Comparison of ENCODE assay signal across 16 cellular contexts in genomic region chr17:62572488-62573469, GRCh38. TPM values are rescaled to one million over a fixed set of nuclear protein-coding genes. Genes with fewer than 3 reads are reported as not detected.
DNase-seq lines count a peak whose midpoint lies in the region; ATAC-seq and TF ChIP-seq lines count a peak whose summit lies in the region.
"Had no signal": no experiment of that assay in that cellular context is flagged by ENCODE, and none has a peak within 500 bp of the region (broad histone marks: within the 10 kb centered on the region; RNA-seq: fewer than 3 reads in every experiment).

No MANE protein-coding gene starts in this region.

- H3K27me3 Mint-ChIP-seq in activated CD4-positive, alpha-beta T cell treated with anti-CD3 and anti-CD28 coated beads for 36 hours, result no peaks in the 10 kb centered on the region
- H3K27me3 Mint-ChIP-seq in activated naive CD8-positive, alpha-beta T cell, result no peaks in the 10 kb centered on the region
- H3K27me3 Mint-ChIP-seq in stimulated activated naive CD8-positive, alpha-beta T cell treated with anti-CD3 and anti-CD28 coated beads, Interleukin-15, amount 100 ng/mL, for 72 hours, result no peaks in the 10 kb centered on the region

- H3K4me3 Mint-ChIP-seq in activated CD4-positive, alpha-beta T cell treated with anti-CD3 and anti-CD28 coated beads for 36 hours, result no peak overlapping the region
- H3K4me3 Mint-ChIP-seq in activated naive CD8-positive, alpha-beta T cell, result no peak overlapping the region
- no peak overlapping the region for H3K4me3 Mint-ChIP-seq in stimulated activated naive CD8-positive, alpha-beta T cell treated with anti-CD3 and anti-CD28 coated beads, Interleukin-15, amount 100 ng/mL, for 72 hours
- H3K4me3 Mint-ChIP-seq: immature natural killer cell had no signal

- H3K9me3 Mint-ChIP-seq in activated CD4-positive, alpha-beta T cell treated with anti-CD3 and anti-CD28 coated beads for 36 hours (ENCODE audit: low read depth), result no peaks in the 10 kb centered on the region
- no peaks in the 10 kb centered on the region for H3K9me3 Mint-ChIP-seq in activated naive CD8-positive, alpha-beta T cell (ENCODE audit: low read depth)
- H3K9me3 Mint-ChIP-seq in stimulated activated naive CD8-positive, alpha-beta T cell treated with anti-CD3 and anti-CD28 coated beads, Interleukin-15, amount 100 ng/mL, for 72 hours, result no peaks in the 10 kb centered on the region
- H3K9me3 Mint-ChIP-seq: immature natural killer cell had no signal

- no peak for TF ChIP-seq CTCF in testis (IDR thresholded peaks at IDR 0.05)

- no peak for TF ChIP-seq POLR2A in testis (IDR thresholded peaks at IDR 0.05)

- H3K4me1 ChIP-seq in testis, result no peaks in the 10 kb centered on the region

- H3K4me3 ChIP-seq in testis, result no peak overlapping the region
- H3K4me3 ChIP-seq: tibial nerve had no signal

- peak; percentile 45 for ATAC-seq in activated CD4-positive, alpha-beta T cell treated with anti-CD3 and anti-CD28 coated beads for 36 hours
- ATAC-seq in left colon, result peak; percentile 33
- ATAC-seq in stimulated activated naive CD8-positive, alpha-beta T cell treated with anti-CD3 and anti-CD28 coated beads, Interleukin-15, amount 100 ng/mL, for 72 hours, result no peak

- peaks cover 9% of the 10 kb centered on the region for H3K4me1 Mint-ChIP-seq in activated CD4-positive, alpha-beta T cell treated with anti-CD3 and anti-CD28 coated beads for 36 hours
- H3K4me1 Mint-ChIP-seq in activated naive CD8-positive, alpha-beta T cell (ENCODE audit: low read depth), result peaks cover 3% of the 10 kb centered on the region
- peaks cover 9% of the 10 kb centered on the region for H3K4me1 Mint-ChIP-seq in stimulated activated naive CD8-positive, alpha-beta T cell treated with anti-CD3 and anti-CD28 coated beads, Interleukin-15, amount 100 ng/mL, for 72 hours

- CTCF ChIA-PET in activated CD4-positive, alpha-beta T cell treated with anti-CD3 and anti-CD28 coated beads for 36 hours (lab: Charles Lee), result interaction anchor here (0.6 to 1.9 kb wide), 3 partner anchors 20 to 385 kb away, joined by 3 to 4 read pairs (median 3); no protein-coding TSS in a partner anchor

- H3K27ac Mint-ChIP-seq in activated CD4-positive, alpha-beta T cell treated with anti-CD3 and anti-CD28 coated beads for 36 hours, result peak overlapping the region; percentile 74
- peak overlapping the region; percentile 5 for H3K27ac Mint-ChIP-seq in activated naive CD8-positive, alpha-beta T cell
- peak overlapping the region; percentile 64 to 86 for H3K27ac Mint-ChIP-seq in stimulated activated naive CD8-positive, alpha-beta T cell treated with anti-CD3 and anti-CD28 coated beads, Interleukin-15, amount 100 ng/mL, for 72 hours

- no peak for DNase-seq in activated CD4-positive, alpha-beta T cell treated with anti-CD3 and anti-CD28 coated beads for 36 hours
- DNase-seq in activated CD4-positive, alpha-beta T cell treated with anti-CD3 and anti-CD28 coated beads, Interleukin-2, amount 50 U/mL, for 4 hours, result no peak
- no peak for DNase-seq in left colon
- no peak for DNase-seq in stimulated activated naive CD8-positive, alpha-beta T cell treated with anti-CD3 and anti-CD28 coated beads, Interleukin-15, amount 100 ng/mL, for 72 hours
- no peak for DNase-seq in testis
- DNase-seq in COLO668 (lab: John Stamatoyannopoulos, UW; ENCODE audit: unreplicated experiment), result no peak
- DNase-seq in DMS53 treated with DMSO at 0.1 percent for 48 hours (lab: John Stamatoyannopoulos, UW; ENCODE audit: unreplicated experiment), result no peak
- DNase-seq: 8988T; activated CD4-positive, CD25-positive, alpha-beta regulatory T cell; activated naive CD4-positive, alpha-beta T cell treated with anti-CD3 and anti-CD28 coated beads, Interleukin-2, amount 50 U/mL, for 16 hours; DMS79 treated with DMSO at 0.1 percent for 48 hours; immature natural killer cell; NCI-H2029; stimulated activated CD4-positive, alpha-beta T cell treated with anti-CD3 and anti-CD28 coated beads, Interleukin-4, amount 100 ng/mL, for 1 hour had no signal

- H3K27me3 ChIP-seq in testis, result no peaks in the 10 kb centered on the region
- H3K27me3 ChIP-seq: tibial nerve had no signal

- no peaks in the 10 kb centered on the region for H3K36me3 ChIP-seq in testis (ENCODE audit: low read depth, missing control alignments)

- POLR2A ChIA-PET in activated CD4-positive, alpha-beta T cell treated with anti-CD3 and anti-CD28 coated beads for 36 hours (lab: Charles Lee), result no interaction called here

- intact Hi-C loops in activated CD4-positive, alpha-beta T cell treated with anti-CD3 and anti-CD28 coated beads for 36 hours (cut with DNase I, micrococcal nuclease), result no loop called here
- intact Hi-C loops in left colon (cut with DNase I, micrococcal nuclease) (no loop called here), testis (cut with DNase I; ENCODE audit: low total_unique reads) (no loop called here)

- no peaks in the 10 kb centered on the region for H3K9me3 ChIP-seq in testis
- H3K9me3 ChIP-seq: tibial nerve had no signal

- no peak overlapping the region for H3K27ac ChIP-seq in testis

- peaks cover 29% of the 10 kb centered on the region for H3K36me3 Mint-ChIP-seq in activated CD4-positive, alpha-beta T cell treated with anti-CD3 and anti-CD28 coated beads for 36 hours (ENCODE audit: low read depth)
- H3K36me3 Mint-ChIP-seq in activated naive CD8-positive, alpha-beta T cell, result peaks cover 14% of the 10 kb centered on the region

- 67 to 80% methylated on average over 13 of the region's 13 CpGs for WGBS in testis, 2 donors

RNA-seq across cellular contexts. Expression of gene MRC2, which starts 54.7 kb away (rescaled TPM):
- total RNA-seq in activated CD4-positive, alpha-beta T cell treated with anti-CD3 and anti-CD28 coated beads for 36 hours, result 10 to 100 TPM; 10.5 to 11.3 TPM
- total RNA-seq in left colon (10 to 100 TPM in 1 of 2 donors, 1 to 10 TPM in 1; 5.1 to 12.4 TPM), testis (10 to 100 TPM; 32.9 to 40.3 TPM)
- 60.9 TPM for polyA plus RNA-seq in testis (ENCODE audit: insufficient read depth, low read depth, low replicate concordance)
- polyA plus RNA-seq: immature natural killer cell had no signal

Comparison
In these comparisons a context has a peak if more than half of its experiments do, and no peak if none do; other contexts are left out.
1. H3K27ac Mint-ChIP-seq: peak in every context shown above with its lines; median percentile 75 in stimulated activated naive CD8-positive, alpha-beta T cell treated with anti-CD3 and anti-CD28 coated beads, Interleukin-15, amount 100 ng/mL, for 72 hours; 74 in activated CD4-positive, alpha-beta T cell treated with anti-CD3 and anti-CD28 coated beads for 36 hours; 5 in activated naive CD8-positive, alpha-beta T cell.